13 cellular contexts compared by ENCODE assay signal in the genomic region with DNA sequence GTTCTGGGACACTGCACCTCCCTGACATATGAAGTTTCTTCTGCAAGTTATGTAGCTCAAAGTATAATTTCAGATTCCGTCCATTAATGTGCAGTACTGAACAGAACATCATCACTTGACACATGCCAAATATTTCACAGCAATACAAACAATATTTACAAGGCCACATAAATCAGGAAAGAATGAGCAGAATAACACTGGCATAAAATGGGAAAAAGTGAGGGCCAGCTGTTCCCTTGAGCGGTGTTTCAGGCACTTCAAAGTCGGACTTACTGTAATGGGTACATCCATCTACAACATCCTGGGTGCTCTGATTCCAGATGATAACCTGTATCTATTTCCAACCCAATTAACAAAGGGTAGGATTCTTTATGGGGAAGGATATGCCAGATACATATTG.
DNase-seq lines count a peak whose midpoint lies in the region; ATAC-seq and TF ChIP-seq lines count a peak whose summit lies in the region.
"Had no signal": no experiment of that assay in that cellular context is flagged by ENCODE, and none has a peak within 500 bp of the region (broad histone marks: within the 10 kb centered on the region; RNA-seq: fewer than 3 reads in every experiment).

No MANE protein-coding gene starts in this region.

- TF ChIP-seq CTCF in gastrocnemius medialis (IDR thresholded peaks at IDR 0.05 in 4 of 5, conservative IDR thresholded peaks at IDR 0.05 in 1 of 5): no peak
- TF ChIP-seq CTCF in thoracic aorta (IDR thresholded peaks at IDR 0.05): no peak
- no peak for TF ChIP-seq CTCF in chondrocyte (IDR thresholded peaks at IDR 0.05)

- H3K27ac ChIP-seq in gastrocnemius medialis: peak overlapping the region; percentile 22 to 59 (median 26)
- H3K27ac ChIP-seq in thoracic aorta: peak overlapping the region; percentile 3 to 7
- H3K27ac ChIP-seq: C4-2B had no signal

- H3K9me3 Mint-ChIP-seq in chondrocyte (ENCODE audit: low read depth): no peaks in the 10 kb centered on the region
- H3K9me3 Mint-ChIP-seq in naive thymus-derived CD8-positive, alpha-beta T cell: no peaks in the 10 kb centered on the region

- H3K4me1 ChIP-seq in gastrocnemius medialis (peaks cover 0 to 5% of the 10 kb centered on the region in 2 donors), thoracic aorta (ENCODE audit: control insufficient read depth in 1 of 2, low read depth in 2 of 2) (peaks cover 6 to 20% of the 10 kb centered on the region in 2 donors)
- H3K4me1 ChIP-seq: BE2C had no signal

- H3K27me3 Mint-ChIP-seq in chondrocyte (ENCODE audit: low read depth): no peaks in the 10 kb centered on the region
- no peaks in the 10 kb centered on the region for H3K27me3 Mint-ChIP-seq in naive thymus-derived CD8-positive, alpha-beta T cell
- H3K27me3 Mint-ChIP-seq: CD4-positive, alpha-beta memory T cell had no signal

- H3K36me3 Mint-ChIP-seq in chondrocyte (ENCODE audit: low read depth): peaks cover 12% of the 10 kb centered on the region
- peaks cover 0 to 29% (median 26%) of the 10 kb centered on the region in 3 donors for H3K36me3 Mint-ChIP-seq in naive thymus-derived CD8-positive, alpha-beta T cell

- no peak for TF ChIP-seq POLR2A in gastrocnemius medialis (IDR thresholded peaks at IDR 0.05)

- no peak overlapping the region for H3K4me3 Mint-ChIP-seq in chondrocyte (ENCODE audit: unreplicated experiment)
- H3K4me3 Mint-ChIP-seq in naive thymus-derived CD8-positive, alpha-beta T cell: no peak overlapping the region
- H3K4me3 Mint-ChIP-seq: CD4-positive, alpha-beta memory T cell had no signal

- DNase-seq in NCI-H446 treated with DMSO at 0.1 percent for 48 hours (lab: John Stamatoyannopoulos, UW): peak; percentile 55
- peak; percentile 43 to 60 for DNase-seq in dermis microvascular lymphatic vessel endothelial cell (ENCODE audit: low read depth in 2 of 2)
- DNase-seq in gastrocnemius medialis: no peak
- no peak for DNase-seq in thoracic aorta (ENCODE audit: low spot score)
- no peak for DNase-seq in hypothalamus (lab: John Stamatoyannopoulos, UW)
- DNase-seq in chondrocyte (ENCODE audit: low spot score): no peak
- no peak for DNase-seq in naive thymus-derived CD8-positive, alpha-beta T cell
- DNase-seq: BE2C; CD4-positive, alpha-beta memory T cell; DMS79; HCEC 1CT had no signal

- intact Hi-C loops in gastrocnemius medialis (cut with DNase I; ENCODE audit: low total_unique reads): no loop called here

- H3K36me3 ChIP-seq in gastrocnemius medialis (no peaks in the 10 kb centered on the region), thoracic aorta (no peaks in the 10 kb centered on the region)

- no peaks in the 10 kb centered on the region for H3K27me3 ChIP-seq in gastrocnemius medialis
- H3K27me3 ChIP-seq in thoracic aorta (replicated peaks; ENCODE audit: insufficient read depth): no peaks in the 10 kb centered on the region
- H3K27me3 ChIP-seq: BE2C had no signal

- ATAC-seq in gastrocnemius medialis (no peak), thoracic aorta (ENCODE audit: insufficient number of reproducible peaks, low FRiP score, low read depth) (no peak)
- no peak for ATAC-seq in naive thymus-derived CD8-positive, alpha-beta T cell
- ATAC-seq: HepG2 had no signal

- no peaks in the 10 kb centered on the region for H3K4me1 Mint-ChIP-seq in chondrocyte (ENCODE audit: low read depth)
- H3K4me1 Mint-ChIP-seq in naive thymus-derived CD8-positive, alpha-beta T cell: no peaks in the 10 kb centered on the region
- H3K4me1 Mint-ChIP-seq: CD4-positive, alpha-beta memory T cell had no signal

- in situ Hi-C loops in gastrocnemius medialis (cut with MboI; ENCODE audit: low sequenced_read_pairs in 4 of 4): no loop called here

- POLR2A ChIA-PET in naive thymus-derived CD8-positive, alpha-beta T cell (lab: Charles Lee): no interaction called here

- H3K9me3 ChIP-seq in gastrocnemius medialis: no peaks in the 10 kb centered on the region
- no peaks in the 10 kb centered on the region for H3K9me3 ChIP-seq in thoracic aorta
- H3K9me3 ChIP-seq: BE2C had no signal

- no peak overlapping the region for H3K4me3 ChIP-seq in gastrocnemius medialis
- H3K4me3 ChIP-seq in thoracic aorta: no peak overlapping the region

- H3K27ac Mint-ChIP-seq in chondrocyte (ENCODE audit: unreplicated experiment): no peak overlapping the region
- peak overlapping the region in 1 of 10 donors; percentile 32 for H3K27ac Mint-ChIP-seq in naive thymus-derived CD8-positive, alpha-beta T cell
- H3K27ac Mint-ChIP-seq: CD4-positive, alpha-beta memory T cell had no signal

Comparison
In these comparisons a context has a peak if more than half of its experiments do, and no peak if none do; other contexts are left out.
1. DNase-seq: peak in NCI-H446 treated with DMSO at 0.1 percent for 48 hours (single experiment) and dermis microvascular lymphatic vessel endothelial cell (2 of 2); none in gastrocnemius medialis (0 of 2), thoracic aorta (single experiment), hypothalamus (0 of 51), chondrocyte (single experiment) and naive thymus-derived CD8-positive, alpha-beta T cell (0 of 10).